8 cellular contexts compared by ENCODE assay signal in genomic region chr2:144213797-144214196, GRCh38.
DNase-seq lines count a peak whose midpoint lies in the region; ATAC-seq lines count a peak whose summit lies in the region.

No MANE protein-coding gene starts in this region.

- H3K4me3 ChIP-seq in trophoblast cell (ENCODE audit: low read depth, low read length): no peak overlapping the region

- H3K27ac ChIP-seq in trophoblast cell (ENCODE audit: low read depth, low read length): no peak overlapping the region

- no peak overlapping the region for H3K18ac ChIP-seq in trophoblast cell (ENCODE audit: low read length)

- no peaks in the 10 kb centered on the region for H3K9me3 Mint-ChIP-seq in activated naive CD8-positive, alpha-beta T cell treated with anti-CD3 and anti-CD28 coated beads, Interleukin-2, amount 50 U/mL, for 24 hours

- ATAC-seq in GM18520 (IDR thresholded peaks at IDR 0.05; ENCODE audit: unreplicated experiment): peak; percentile 91
- peak; percentile 87 for ATAC-seq in GM21390 (IDR thresholded peaks at IDR 0.05; ENCODE audit: unreplicated experiment)
- peak; percentile 86 for ATAC-seq in HG03135 (IDR thresholded peaks at IDR 0.05; ENCODE audit: unreplicated experiment)
- peak; percentile 67 for ATAC-seq in activated naive CD8-positive, alpha-beta T cell treated with anti-CD3 and anti-CD28 coated beads, Interleukin-2, amount 50 U/mL, for 24 hours

- no peaks in the 10 kb centered on the region for H3K4me1 ChIP-seq in trophoblast cell (ENCODE audit: control insufficient read depth in 1 of 2, insufficient read depth in 2 of 2, low read length in 2 of 2)

- no peak overlapping the region for H4K91ac ChIP-seq in trophoblast cell (ENCODE audit: low read depth, low read length)

- H3K79me2 ChIP-seq in trophoblast cell (ENCODE audit: control insufficient read depth, insufficient read depth, low read length, poor library complexity): no peaks in the 10 kb centered on the region

- no peak overlapping the region for H2AK5ac ChIP-seq in trophoblast cell (ENCODE audit: low read length)

- no peaks in the 10 kb centered on the region for H3K79me1 ChIP-seq in trophoblast cell (ENCODE audit: low read length)

- H3K9me3 ChIP-seq in trophoblast cell (ENCODE audit: insufficient read depth, low read depth, low read length): no peaks in the 10 kb centered on the region

- no peak for DNase-seq in activated naive CD8-positive, alpha-beta T cell treated with anti-CD3 and anti-CD28 coated beads, Interleukin-2, amount 50 U/mL, for 24 hours
- DNase-seq in NCI-H1092 (lab: John Stamatoyannopoulos, UW) (no peak), trophoblast cell (no peak), NCI-H510A (lab: John Stamatoyannopoulos, UW) (no peak)
- no peak for DNase-seq in activated CD8-positive, alpha-beta memory T cell treated with anti-CD3 and anti-CD28 coated beads for 24 hours

- no peak overlapping the region for H4K8ac ChIP-seq in trophoblast cell (ENCODE audit: low read depth, low read length)

- no peak overlapping the region for H3K4ac ChIP-seq in trophoblast cell (ENCODE audit: low read depth, low read length)

- H3K23ac ChIP-seq in trophoblast cell (ENCODE audit: low read length): no peak overlapping the region

- no peak overlapping the region for H3K14ac ChIP-seq in trophoblast cell (ENCODE audit: low read length)

- no CpG with 5 or more reads among the region's 2 CpGs for WGBS in trophoblast cell (ENCODE audit: extremely low coverage, insufficient coverage, insufficient read length)

- no peak overlapping the region for H2BK120ac ChIP-seq in trophoblast cell (ENCODE audit: insufficient read depth, low read length, poor library complexity)

- peak overlapping the region; percentile 1 for H3K4me3 Mint-ChIP-seq in activated naive CD8-positive, alpha-beta T cell treated with anti-CD3 and anti-CD28 coated beads, Interleukin-2, amount 50 U/mL, for 24 hours

- H2BK12ac ChIP-seq in trophoblast cell (ENCODE audit: low read length): no peak overlapping the region

- no peak overlapping the region for H4K12ac ChIP-seq in trophoblast cell (ENCODE audit: low read depth, low read length)

- no peak overlapping the region for H2BK5ac ChIP-seq in trophoblast cell (ENCODE audit: low read depth, low read length, poor library complexity)

- H3K4me2 ChIP-seq in trophoblast cell (ENCODE audit: low read length): no peak overlapping the region

- H2AFZ ChIP-seq in trophoblast cell (ENCODE audit: insufficient read depth, low read length, poor library complexity): no peak overlapping the region

- H3K4me1 Mint-ChIP-seq in activated naive CD8-positive, alpha-beta T cell treated with anti-CD3 and anti-CD28 coated beads, Interleukin-2, amount 50 U/mL, for 24 hours: peaks cover 72% of the 10 kb centered on the region

- H3K27me3 ChIP-seq in trophoblast cell (ENCODE audit: insufficient read depth, low read length): no peaks in the 10 kb centered on the region

- H3K36me3 Mint-ChIP-seq in activated naive CD8-positive, alpha-beta T cell treated with anti-CD3 and anti-CD28 coated beads, Interleukin-2, amount 50 U/mL, for 24 hours (ENCODE audit: low read depth): peaks cover 16% of the 10 kb centered on the region

- peak overlapping the region; percentile 80 for H3K27ac Mint-ChIP-seq in activated naive CD8-positive, alpha-beta T cell treated with anti-CD3 and anti-CD28 coated beads, Interleukin-2, amount 50 U/mL, for 24 hours

- H3K9ac ChIP-seq in trophoblast cell (ENCODE audit: low read length): no peak overlapping the region

- H3K27me3 Mint-ChIP-seq in activated naive CD8-positive, alpha-beta T cell treated with anti-CD3 and anti-CD28 coated beads, Interleukin-2, amount 50 U/mL, for 24 hours: no peaks in the 10 kb centered on the region

- H3K36me3 ChIP-seq in trophoblast cell (ENCODE audit: control insufficient read depth in 1 of 2, insufficient read depth in 2 of 2, low read length in 2 of 2): no peaks in the 10 kb centered on the region
